ENCODE assay signal across 8 cellular contexts in genomic region chr14:99995700-99996356, GRCh38.
DNase-seq lines count a peak whose midpoint lies in the region; ATAC-seq and TF ChIP-seq lines count a peak whose summit lies in the region.

No MANE protein-coding gene starts in this region.

- no peaks in the 10 kb centered on the region for H3K36me3 ChIP-seq in brain microvascular endothelial cell (replicated peaks)

- peak; percentile 68 for DNase-seq in GM10266 (ENCODE audit: extremely low spot score)
- peak; percentile 7 for DNase-seq in KG1 (lab: John Stamatoyannopoulos, UW)
- DNase-seq in UCSD-AML1 (lab: John Stamatoyannopoulos, UW; ENCODE audit: unreplicated experiment) = peak; percentile 49
- DNase-seq in brain microvascular endothelial cell = peak; percentile 60
- peak; percentile 65 to 83 for DNase-seq in left colon
- peak; percentile 32 to 41 for DNase-seq in stimulated activated CD8-positive, alpha-beta memory T cell treated with anti-CD3 and anti-CD28 coated beads, Interleukin-15, amount 100 ng/mL, for 48 hours (ENCODE audit: low read depth in 2 of 2)
- no peak for DNase-seq in occipital lobe (lab: John Stamatoyannopoulos, UW)

- no peak overlapping the region for H3K4me3 ChIP-seq in brain microvascular endothelial cell (ENCODE audit: low read depth, low read length)

- TF ChIP-seq CTCF in GM10266 (IDR thresholded peaks at IDR 0.05; ENCODE audit: control insufficient read depth, insufficient read depth, low read depth, missing control alignments) = peak; percentile 87
- peak; percentile 90 for TF ChIP-seq CTCF in brain microvascular endothelial cell (IDR thresholded peaks at IDR 0.05; ENCODE audit: low read depth, low read length, missing control alignments)

- in situ Hi-C loops in brain microvascular endothelial cell (cut with HindIII; ENCODE audit: low pct_ligation_motif_present, low sequenced_read_pairs) = no loop called here

- H3K27me3 ChIP-seq in brain microvascular endothelial cell (replicated peaks) = no peaks in the 10 kb centered on the region

- intact Hi-C loops in left colon (cut with DNase I, micrococcal nuclease) = no loop called here

- ATAC-seq in GM21786 (IDR thresholded peaks at IDR 0.05; ENCODE audit: unreplicated experiment) = peak; percentile 100
- ATAC-seq in left colon = peak; percentile 96

- H3K27ac ChIP-seq in brain microvascular endothelial cell = no peak overlapping the region
